In the genomic region with DNA sequence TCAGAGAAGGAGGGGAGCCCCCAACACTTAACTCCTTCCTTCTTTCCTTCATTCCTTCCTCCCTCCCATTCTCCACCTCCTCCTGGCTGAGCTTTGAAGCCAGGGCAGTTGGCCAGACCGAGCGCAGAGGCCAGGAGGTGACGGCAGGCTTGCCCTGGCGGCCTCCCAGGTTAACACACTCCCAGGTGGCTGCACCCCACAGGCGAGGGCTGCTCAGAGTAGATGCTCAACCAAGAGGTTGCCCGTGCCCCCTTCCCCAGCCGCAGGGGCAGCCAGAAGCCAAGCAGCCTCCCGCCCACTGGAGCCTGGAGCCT, we compare ENCODE assay signal across 8 cellular contexts. TPM values are rescaled to one million over a fixed set of nuclear protein-coding genes. Genes with fewer than 3 reads are reported as not detected.
DNase-seq lines count a peak whose midpoint lies in the region; ATAC-seq, FAIRE-seq and TF ChIP-seq lines count a peak whose summit lies in the region.

No MANE protein-coding gene starts in this region.

- CTCF ChIA-PET in GM12878 (lab: Yijun Ruan, JAX), result interaction anchor here (0.6 to 10.2 kb wide), 9 partner anchors 11 to 586 kb away, joined by 3 to 233 read pairs (median 5); a partner anchor contains a TSS

- H3K36me3 Mint-ChIP-seq in activated T-cell treated with anti-CD3 and anti-CD28 coated beads, Interleukin-2, amount 50 U/mL, for 24 hours (ENCODE audit: low read depth), result no peaks in the 10 kb centered on the region
- H3K36me3 Mint-ChIP-seq in memory B cell, result no peaks in the 10 kb centered on the region

- H3K27ac ChIP-seq in GM12878 (ENCODE audit: control insufficient read depth, insufficient read depth) (no peak overlapping the region), upper lobe of right lung (peak overlapping the region; percentile 75)

- POLR2A ChIA-PET in GM12878 (lab: Charles Lee), result interaction anchor here (0.8 to 1.3 kb wide), 2 partner anchors 10 to 38 kb away, joined by 4 to 6 read pairs; a partner anchor contains a TSS

- no peak for TF ChIP-seq RAD21 in GM12878 (IDR thresholded peaks at IDR 0.05; ENCODE audit: insufficient read depth, low read depth, low read length)

- H3K4me3 Mint-ChIP-seq in activated T-cell treated with anti-CD3 and anti-CD28 coated beads, Interleukin-2, amount 50 U/mL, for 24 hours, result peak overlapping the region; percentile 79
- peak overlapping the region; percentile 69 for H3K4me3 Mint-ChIP-seq in memory B cell

- no peak for FAIRE-seq in GM12878 (lab: Jason Lieb, UNC)

- H4K20me1 ChIP-seq in GM12878 (ENCODE audit: control insufficient read depth, insufficient read depth), result no peaks in the 10 kb centered on the region

- H3K27me3 Mint-ChIP-seq in activated T-cell treated with anti-CD3 and anti-CD28 coated beads, Interleukin-2, amount 50 U/mL, for 24 hours, result no peaks in the 10 kb centered on the region
- H3K27me3 Mint-ChIP-seq in memory B cell, result no peaks in the 10 kb centered on the region

- H3K27me3 ChIP-seq in GM12878 (replicated peaks in 1 of 2; ENCODE audit: control insufficient read depth in 2 of 2, insufficient read depth in 2 of 2, low read length in 1 of 2), result no peaks in the 10 kb centered on the region
- H3K27me3 ChIP-seq in upper lobe of right lung, result no peaks in the 10 kb centered on the region

- RAD21 ChIA-PET in GM12878 (lab: Charles Lee; ENCODE audit: unreplicated experiment), result interaction anchor here (1.2 to 8.3 kb wide), 4 partner anchors 38 to 358 kb away, joined by 4 to 151 read pairs (median 11); a partner anchor contains a TSS

- ATAC-seq in GM12878 (no peak; the same call in 2 of the 3 replicates), memory B cell (ENCODE audit: low read depth) (no peak), upper lobe of right lung (no peak), GM21423 (IDR thresholded peaks at IDR 0.05; ENCODE audit: unreplicated experiment) (no peak), HG02623 (IDR thresholded peaks at IDR 0.05; ENCODE audit: unreplicated experiment) (no peak)

- peak overlapping the region; percentile 90 for H3K4me2 ChIP-seq in GM12878 (ENCODE audit: control insufficient read depth, insufficient read depth)

- no peaks in the 10 kb centered on the region for H3K9me3 ChIP-seq in GM12878 (replicated peaks; ENCODE audit: control insufficient read depth, insufficient read depth, low read length)
- no peaks in the 10 kb centered on the region for H3K9me3 ChIP-seq in upper lobe of right lung

- peaks cover 22% of the 10 kb centered on the region for H3K4me1 Mint-ChIP-seq in activated T-cell treated with anti-CD3 and anti-CD28 coated beads, Interleukin-2, amount 50 U/mL, for 24 hours (ENCODE audit: low read depth)
- peaks cover 7% of the 10 kb centered on the region for H3K4me1 Mint-ChIP-seq in memory B cell

- peak overlapping the region; percentile 16; the same call in 1 of the 2 replicates for H3K9ac ChIP-seq in GM12878 (ENCODE audit: control insufficient read depth, insufficient read depth, low read length)

- no peaks in the 10 kb centered on the region for H3K79me2 ChIP-seq in GM12878 (ENCODE audit: control insufficient read depth, insufficient read depth, low read length)

- no TSS peak for BruUV-seq in GM12878 (replicated peaks; lab: Mats Ljungman, UMichigan)

- no peak for TF ChIP-seq POLR2A in GM12878 (IDR thresholded peaks at IDR 0.05; ENCODE audit: low read depth, low read length)

- no peak for DNase-seq in activated T-cell treated with anti-CD3 and anti-CD28 coated beads, Interleukin-2, amount 50 U/mL, for 24 hours
- no peak for DNase-seq in activated T-cell treated with anti-CD3 and anti-CD28 coated beads for 4 hours
- DNase-seq in GM12878 (ENCODE audit: low read depth, low spot score), result no peak
- no peak for DNase-seq in memory B cell (ENCODE audit: low spot score in 2 of 2)
- peak; percentile 81 for DNase-seq in upper lobe of right lung
- no peak for DNase-seq in cortex of kidney (lab: John Stamatoyannopoulos, UW)

- no peak for TF ChIP-seq EP300 in GM12878 (IDR thresholded peaks at IDR 0.05; ENCODE audit: borderline replicate concordance in 1 of 2, control insufficient read depth in 1 of 2, low read depth in 2 of 2, low read length in 2 of 2)

- H3K9me3 Mint-ChIP-seq in activated T-cell treated with anti-CD3 and anti-CD28 coated beads, Interleukin-2, amount 50 U/mL, for 24 hours, result no peaks in the 10 kb centered on the region
- no peaks in the 10 kb centered on the region for H3K9me3 Mint-ChIP-seq in memory B cell

- H3K36me3 ChIP-seq in GM12878 (ENCODE audit: control insufficient read depth in 2 of 2, insufficient read depth in 2 of 2, low read length in 1 of 2) (no peaks in the 10 kb centered on the region), upper lobe of right lung (no peaks in the 10 kb centered on the region)

- in situ Hi-C loops in GM12878 (cut with MboI), result no loop called here

- peak overlapping the region; percentile 84 for H3K27ac Mint-ChIP-seq in activated T-cell treated with anti-CD3 and anti-CD28 coated beads, Interleukin-2, amount 50 U/mL, for 24 hours
- H3K27ac Mint-ChIP-seq in memory B cell, result no peak overlapping the region

- peak overlapping the region; percentile 47; the same call in 1 of the 2 replicates for H2AFZ ChIP-seq in GM12878 (ENCODE audit: control insufficient read depth, low read depth, low read length)

- H3K4me1 ChIP-seq in GM12878 (ENCODE audit: control insufficient read depth, insufficient read depth, low read length) (peaks cover 4% of the 10 kb centered on the region), upper lobe of right lung (peaks cover 26% of the 10 kb centered on the region)

- H3K4me3 ChIP-seq in GM12878 (no peak overlapping the region), upper lobe of right lung (peak overlapping the region; percentile 52)

- intact Hi-C loops in GM12878 (cut with micrococcal nuclease; ENCODE audit: unreplicated experiment) (loop anchor here (1.0 to 2.0 kb wide), 2 partner anchors 39 to 360 kb away; no protein-coding TSS in a partner anchor), upper lobe of right lung (cut with DNase I) (no loop called here)

- 47% methylated on average over 8 of the region's 8 CpGs for WGBS in GM12878 (ENCODE audit: insufficient coverage, insufficient replicate concordance, low lambda C conversion rate, missing lambda C conversion rate)

- SMC1A ChIA-PET in GM12878 (lab: Charles Lee; ENCODE audit: uncharacterized antibody, unreplicated experiment), result interaction anchor here (1.3 to 6.9 kb wide), 5 partner anchors 11 to 364 kb away, joined by 4 to 108 read pairs (median 6); a partner anchor contains a TSS

- no peak for TF ChIP-seq CTCF in GM12878 (IDR thresholded peaks at IDR 0.05 in 2 of 3, conservative IDR thresholded peaks at IDR 0.05 in 1 of 3; ENCODE audit: control insufficient read depth in 2 of 3, extremely low read depth in 1 of 3, insufficient read depth in 1 of 3, low read depth in 3 of 3, low read length in 3 of 3)
- no peak for TF ChIP-seq CTCF in upper lobe of right lung (IDR thresholded peaks at IDR 0.05)

TF ChIP-seq in GM12878, 131 proteins besides CTCF, POLR2A, EP300 and RAD21 (continues in another document):
- no peak for TF ChIP-seq RAD51 (IDR thresholded peaks at IDR 0.05)

RNA-seq across cellular contexts. Expression of a gene that starts 6.3 kb away (rescaled TPM):
- 0.59 TPM in 1 of 2 replicates, not detected in the other for total RNA-seq in GM12878 (2013; cell fraction: nucleolus; rRNA removed)
- total RNA-seq in GM12878 (2014; rRNA removed), result not detected in 2 replicates
- not detected in 2 replicates for total RNA-seq in GM12878 (2014; rRNA removed; fragmentation: Illumina TruSeq; extraction: Trizol)
- 0.19 and 0.21 TPM in 2 replicates for total RNA-seq in GM12878 (2021)
- not detected for polyA plus RNA-seq in GM12878 (2011; ENCODE audit: low read depth)
- 0.05 TPM in 1 of 2 replicates, not detected in the other for polyA plus RNA-seq in GM12878 (2011; rRNA removed)
- 0.08 and 0.09 TPM in 2 replicates for polyA plus RNA-seq in GM12878 (2011; cell fraction: cytosol; rRNA removed)
- 0.09 and 0.19 TPM in 2 replicates for polyA plus RNA-seq in GM12878 (2011; cell fraction: nucleus; rRNA removed)
- polyA plus RNA-seq in GM12878 (2012), result 0.35 and 0.37 TPM in 2 replicates
- polyA plus RNA-seq in GM12878 (2014; fragmentation: Illumina TruSeq; extraction: Trizol), result not detected in 2 replicates
- polyA plus RNA-seq in GM12878 (2014; fragmentation: Nextera tagmentation; extraction: Ambion mirVana), result not detected
- not detected in 2 replicates for polyA plus RNA-seq in GM12878 (2014; rRNA removed)
- under 1 TPM in 1 of 2 experiments, not detected in 1; 0.14 TPM for polyA plus RNA-seq in GM12878 (2016; fragmentation: Nextera tagmentation; extraction: Ambion mirVana)
- not detected in 2 replicates for polyA minus RNA-seq in GM12878 (2011; rRNA and poly(A)+ RNA removed)
- 1.5 TPM in 1 of 2 replicates, not detected in the other for polyA minus RNA-seq in GM12878 (2011; cell fraction: cytosol; rRNA and poly(A)+ RNA removed)
- 0.29 and 0.48 TPM in 2 replicates for polyA minus RNA-seq in GM12878 (2011; cell fraction: nucleus; rRNA and poly(A)+ RNA removed)
- 42.1 TPM for total RNA-seq in upper lobe of right lung

RNA-seq across cellular contexts. Expression of a gene that starts 37.4 kb away (rescaled TPM):
- 0.59 TPM in 1 of 2 replicates, not detected in the other for total RNA-seq in GM12878 (2013; cell fraction: nucleolus; rRNA removed)
- not detected in 2 replicates for total RNA-seq in GM12878 (2014; rRNA removed)
- not detected in 2 replicates for total RNA-seq in GM12878 (2014; rRNA removed; fragmentation: Illumina TruSeq; extraction: Trizol)
- total RNA-seq in GM12878 (2021), result 0.27 and 0.49 TPM in 2 replicates
- not detected for polyA plus RNA-seq in GM12878 (2011; ENCODE audit: low read depth)
- polyA plus RNA-seq in GM12878 (2011; rRNA removed), result 0.15 TPM in 1 of 2 replicates, not detected in the other
- polyA plus RNA-seq in GM12878 (2011; cell fraction: cytosol; rRNA removed), result 0.07 and 0.12 TPM in 2 replicates
- 0.27 and 0.34 TPM in 2 replicates for polyA plus RNA-seq in GM12878 (2011; cell fraction: nucleus; rRNA removed)
- 0.18 and 0.32 TPM in 2 replicates for polyA plus RNA-seq in GM12878 (2012)
- not detected in 2 replicates for polyA plus RNA-seq in GM12878 (2014; fragmentation: Illumina TruSeq; extraction: Trizol)
- polyA plus RNA-seq in GM12878 (2014; fragmentation: Nextera tagmentation; extraction: Ambion mirVana), result not detected
- not detected in 2 replicates for polyA plus RNA-seq in GM12878 (2014; rRNA removed)
- polyA plus RNA-seq in GM12878 (2016; fragmentation: Nextera tagmentation; extraction: Ambion mirVana), result under 1 TPM in 1 of 2 experiments, not detected in 1; 0.16 TPM
- polyA minus RNA-seq in GM12878 (2011; rRNA and poly(A)+ RNA removed), result not detected in 2 replicates
- not detected in 2 replicates for polyA minus RNA-seq in GM12878 (2011; cell fraction: cytosol; rRNA and poly(A)+ RNA removed)
- polyA minus RNA-seq in GM12878 (2011; cell fraction: nucleus; rRNA and poly(A)+ RNA removed), result not detected in 2 replicates
- total RNA-seq in upper lobe of right lung, result 15.5 TPM

Comparison
In these comparisons a context has a peak if more than half of its experiments do, and no peak if none do; other contexts are left out.
1. RNA of a gene that starts 6.3 kb away (total RNA-seq): 42.1 TPM in upper lobe of right lung (single experiment); 0.19 to 0.59 TPM in GM12878; every median in the first group is over 10 times any median in the second.
2. RNA of a gene that starts 37.4 kb away (total RNA-seq): 15.5 TPM in upper lobe of right lung (single experiment); 0.27 to 0.59 TPM in GM12878; every median in the first group is over 10 times any median in the second.